Comparison of ENCODE assay signal across 8 cellular contexts in the genomic region with DNA sequence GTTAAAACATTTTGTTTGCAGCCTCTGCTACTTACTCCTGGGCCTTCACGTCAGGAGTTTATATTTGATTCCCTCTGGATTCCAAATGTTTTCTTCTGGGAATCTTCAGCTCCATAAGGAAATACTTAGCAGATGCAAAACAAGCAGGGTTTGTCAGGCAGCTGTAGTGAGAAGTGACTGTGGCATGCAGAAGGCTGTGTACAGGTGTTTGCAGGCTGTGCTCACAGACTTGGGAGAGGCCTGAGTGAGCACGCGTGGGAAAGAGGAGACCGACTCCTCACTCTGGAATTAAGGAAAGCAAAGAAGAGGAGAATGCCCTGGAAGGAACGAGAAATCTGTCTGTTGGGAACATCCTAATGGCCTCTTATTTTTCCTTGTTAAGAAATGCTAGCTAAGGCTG.
DNase-seq lines count a peak whose midpoint lies in the region; ATAC-seq and TF ChIP-seq lines count a peak whose summit lies in the region.

No MANE protein-coding gene starts in this region.

- H3K4me1 ChIP-seq in OCI-LY3 (ENCODE audit: low read length) (peaks cover 37% of the 10 kb centered on the region), endocrine pancreas (ENCODE audit: control insufficient read depth, insufficient read depth, low read length) (no peaks in the 10 kb centered on the region)
- H3K4me1 ChIP-seq in naive thymus-derived CD4-positive, alpha-beta T cell (ENCODE audit: control insufficient read depth in 2 of 2, insufficient read depth in 2 of 2, low read length in 2 of 2): peaks cover 20 to 67% of the 10 kb centered on the region in 2 donors

- peak overlapping the region; percentile 85 to 98 (median 94) for H3K27ac Mint-ChIP-seq in naive thymus-derived CD4-positive, alpha-beta T cell

- H3K4me1 Mint-ChIP-seq in naive thymus-derived CD4-positive, alpha-beta T cell: peaks cover 53 to 100% (median 96%) of the 10 kb centered on the region in 7 donors

- H3K4me3 ChIP-seq in AG04450 (ENCODE audit: low read depth, low read length) (no peak overlapping the region), OCI-LY3 (ENCODE audit: low read length) (no peak overlapping the region), endocrine pancreas (ENCODE audit: control insufficient read depth, insufficient read depth, low read length) (peak overlapping the region; percentile 25)
- H3K4me3 ChIP-seq in naive thymus-derived CD4-positive, alpha-beta T cell (ENCODE audit: low read length): no peak overlapping the region

- no peak for ATAC-seq in naive thymus-derived CD4-positive, alpha-beta T cell
- ATAC-seq in left lobe of liver: no peak
- no peak for ATAC-seq in HG03095 (IDR thresholded peaks at IDR 0.05; ENCODE audit: unreplicated experiment)
- no peak for ATAC-seq in GM18517 (IDR thresholded peaks at IDR 0.05; ENCODE audit: unreplicated experiment)

- POLR2A ChIA-PET in AG04450 (lab: Yijun Ruan, JAX): no interaction called here
- POLR2A ChIA-PET in naive thymus-derived CD4-positive, alpha-beta T cell (lab: Charles Lee): interaction anchor here (0.6 to 2.2 kb wide), 7 partner anchors 10 to 493 kb away, joined by 3 to 11 read pairs (median 8); no protein-coding TSS in a partner anchor

- H3K4me3 Mint-ChIP-seq in naive thymus-derived CD4-positive, alpha-beta T cell: peak overlapping the region in 9 of 10 donors; percentile 33 to 86 (median 64)

- H3K9me3 ChIP-seq in AG04450 (ENCODE audit: control insufficient read depth, insufficient read depth, low read length) (no peaks in the 10 kb centered on the region), OCI-LY3 (ENCODE audit: insufficient read depth, low read length) (no peaks in the 10 kb centered on the region), endocrine pancreas (ENCODE audit: control insufficient read depth, low read length) (no peaks in the 10 kb centered on the region)
- no peaks in the 10 kb centered on the region for H3K9me3 ChIP-seq in naive thymus-derived CD4-positive, alpha-beta T cell (ENCODE audit: control insufficient read depth in 2 of 3, low read length in 3 of 3)

- peaks cover 3% of the 10 kb centered on the region; the same call in 1 of the 2 replicates for H3K79me2 ChIP-seq in OCI-LY3 (ENCODE audit: low read length)

- H2AFZ ChIP-seq in OCI-LY3 (ENCODE audit: low read depth, low read length): no peak overlapping the region

- no peak overlapping the region for H3K9ac ChIP-seq in OCI-LY3 (ENCODE audit: low read length)
- no peak overlapping the region for H3K9ac ChIP-seq in endocrine pancreas (ENCODE audit: control insufficient read depth, insufficient read depth, low read length)

- peak overlapping the region; percentile 34 for H3K4me2 ChIP-seq in OCI-LY3 (ENCODE audit: low read length)

- H3K9me3 Mint-ChIP-seq in naive thymus-derived CD4-positive, alpha-beta T cell: no peaks in the 10 kb centered on the region

- intact Hi-C loops in naive thymus-derived CD4-positive, alpha-beta T cell (cut with micrococcal nuclease): loop anchor here (1.0 to 2.0 kb wide), 3 partner anchors 7 to 57 kb away; no protein-coding TSS in a partner anchor

- H3K36me3 Mint-ChIP-seq in naive thymus-derived CD4-positive, alpha-beta T cell: peaks cover 27 to 77% (median 64%) of the 10 kb centered on the region in 5 donors

- H3K27me3 ChIP-seq in AG04450 (ENCODE audit: control insufficient read depth, insufficient read depth, low read length) (no peaks in the 10 kb centered on the region), OCI-LY3 (ENCODE audit: low read depth, low read length) (peaks cover 9% of the 10 kb centered on the region; the same call in 1 of the 2 replicates), endocrine pancreas (ENCODE audit: control insufficient read depth, insufficient read depth, low read length) (no peaks in the 10 kb centered on the region)
- H3K27me3 ChIP-seq in naive thymus-derived CD4-positive, alpha-beta T cell (ENCODE audit: control insufficient read depth in 2 of 2, insufficient read depth in 2 of 2, low read length in 2 of 2): no peaks in the 10 kb centered on the region

- peak overlapping the region; percentile 41 for H3K27ac ChIP-seq in AG04450 (ENCODE audit: low read depth, low read length)
- H3K27ac ChIP-seq in OCI-LY3 (ENCODE audit: low read length): no peak overlapping the region
- peak overlapping the region; percentile 50 for H3K27ac ChIP-seq in naive thymus-derived CD4-positive, alpha-beta T cell (ENCODE audit: low read depth, low read length)

- CTCF ChIA-PET in AG04450 (lab: Charles Lee): interaction anchor here (1.2 to 2.2 kb wide), 2 partner anchors 10 to 490 kb away, joined by 4 to 6 read pairs; no protein-coding TSS in a partner anchor
- CTCF ChIA-PET in naive thymus-derived CD4-positive, alpha-beta T cell (lab: Charles Lee): interaction anchor here (0.6 to 2.0 kb wide), 5 partner anchors 17 to 368 kb away, joined by 3 to 9 read pairs (median 4); a partner anchor contains a TSS

- no peaks in the 10 kb centered on the region for H3K27me3 Mint-ChIP-seq in naive thymus-derived CD4-positive, alpha-beta T cell

- H3K36me3 ChIP-seq in OCI-LY3 (replicated peaks; ENCODE audit: low read depth, low read length): peaks cover 18% of the 10 kb centered on the region
- no peaks in the 10 kb centered on the region for H3K36me3 ChIP-seq in endocrine pancreas (ENCODE audit: control insufficient read depth, insufficient read depth, low read length)
- peaks cover 7 to 84% (median 9%) of the 10 kb centered on the region in 3 experiments for H3K36me3 ChIP-seq in naive thymus-derived CD4-positive, alpha-beta T cell (ENCODE audit: control insufficient read depth in 2 of 3, insufficient read depth in 3 of 3, low read length in 3 of 3)

- TF ChIP-seq CTCF in AG04450 (IDR thresholded peaks at IDR 0.05; ENCODE audit: low read depth, low read length) (no peak), OCI-LY3 (IDR thresholded peaks at IDR 0.05; ENCODE audit: low read depth, low read length) (no peak)

- peak; percentile 24 for DNase-seq in AG04450 (ENCODE audit: low read depth, low spot score)
- no peak for DNase-seq in naive thymus-derived CD4-positive, alpha-beta T cell
- no peak for DNase-seq in HT-29 (ENCODE audit: low spot score)
- no peak for DNase-seq in left lobe of liver (ENCODE audit: low spot score)

- H4K20me1 ChIP-seq in OCI-LY3 (ENCODE audit: insufficient read depth, low read length): peaks cover 2% of the 10 kb centered on the region; the same call in 1 of the 2 replicates
